ENCODE assay signal across 7 cellular contexts in the genomic region with DNA sequence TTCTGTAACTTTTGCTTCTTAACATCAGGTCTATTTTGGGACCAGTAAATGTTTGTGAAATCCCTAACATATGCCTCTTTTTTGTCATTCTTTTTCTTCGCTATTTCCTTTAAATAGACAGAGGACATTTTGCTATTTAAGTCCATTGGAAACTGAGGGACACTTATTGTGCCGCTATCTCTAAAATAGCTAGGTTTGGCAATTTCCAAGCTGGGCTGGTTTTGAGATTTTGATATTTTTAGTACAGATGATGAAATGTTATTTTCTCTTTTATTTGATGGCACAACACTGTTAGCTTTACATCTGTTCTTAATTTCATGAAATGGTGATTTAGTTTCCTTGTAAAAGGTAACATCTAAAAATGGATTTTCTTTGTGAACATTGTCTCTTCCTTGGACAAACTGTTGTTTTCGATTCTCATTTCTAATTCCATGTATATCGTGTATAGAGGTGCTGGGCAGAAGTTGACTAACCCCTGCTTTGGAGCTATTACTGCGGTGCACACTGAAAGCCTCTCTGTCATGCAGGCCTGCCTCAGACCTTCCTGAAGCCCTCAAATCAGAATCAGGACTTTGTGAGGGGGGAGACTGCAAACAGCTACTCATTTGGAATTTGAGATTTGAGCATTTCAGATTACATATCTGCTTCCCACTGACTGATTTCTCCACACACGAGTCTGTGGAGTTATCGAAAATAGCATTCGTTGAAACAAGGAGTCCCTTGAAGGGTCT. TPM values are rescaled to one million over a fixed set of nuclear protein-coding genes. Genes with fewer than 3 reads are reported as not detected.
DNase-seq lines count a peak whose midpoint lies in the region; ATAC-seq and TF ChIP-seq lines count a peak whose summit lies in the region.

No MANE protein-coding gene starts in this region.

- H3K9ac ChIP-seq in endocrine pancreas (ENCODE audit: control insufficient read depth, insufficient read depth, low read length): peak overlapping the region; percentile 35

- peaks cover 49% of the 10 kb centered on the region for H3K27me3 Mint-ChIP-seq in osteocyte (ENCODE audit: unreplicated experiment)

- no peak overlapping the region for H3K4me3 ChIP-seq in endocrine pancreas (ENCODE audit: control insufficient read depth, insufficient read depth, low read length)

- no peaks in the 10 kb centered on the region for H3K27me3 ChIP-seq in endocrine pancreas (ENCODE audit: control insufficient read depth, insufficient read depth, low read length)

- no peaks in the 10 kb centered on the region for H3K36me3 Mint-ChIP-seq in osteocyte (ENCODE audit: unreplicated experiment)

- no peak for DNase-seq in osteocyte (ENCODE audit: extremely low spot score, unreplicated experiment)
- no peak for DNase-seq in activated naive CD4-positive, alpha-beta T cell treated with anti-CD3 and anti-CD28 coated beads, Interleukin-2, amount 50 U/mL, for 16 hours
- no peak for DNase-seq in AG20443 (ENCODE audit: low spot score)
- DNase-seq in NCI-H1105 (lab: John Stamatoyannopoulos, UW): no peak

- H3K36me3 ChIP-seq in endocrine pancreas (ENCODE audit: control insufficient read depth, insufficient read depth, low read length): no peaks in the 10 kb centered on the region

- H3K9me3 ChIP-seq in endocrine pancreas (ENCODE audit: control insufficient read depth, low read length): no peaks in the 10 kb centered on the region

- peaks cover 8% of the 10 kb centered on the region for H3K4me1 Mint-ChIP-seq in osteocyte (ENCODE audit: unreplicated experiment)

- peak; percentile 17 for ATAC-seq in GM21390 (IDR thresholded peaks at IDR 0.05; ENCODE audit: unreplicated experiment)
- ATAC-seq in HG03457 (IDR thresholded peaks at IDR 0.05; ENCODE audit: unreplicated experiment): peak; percentile 8

- H3K4me3 Mint-ChIP-seq in osteocyte (ENCODE audit: unreplicated experiment): peak overlapping the region; percentile 46

- H3K27ac Mint-ChIP-seq in osteocyte (ENCODE audit: unreplicated experiment): no peak overlapping the region

- TF ChIP-seq CTCF in osteocyte (IDR thresholded peaks at IDR 0.05): no peak

- H3K4me1 ChIP-seq in endocrine pancreas (ENCODE audit: control insufficient read depth, insufficient read depth, low read length): no peaks in the 10 kb centered on the region

- H3K9me3 Mint-ChIP-seq in osteocyte (ENCODE audit: unreplicated experiment): no peaks in the 10 kb centered on the region

RNA-seq across cellular contexts. Expression of gene RAD51AP2, which starts 0.6 kb away (rescaled TPM):
- not detected in 2 replicates for total RNA-seq in osteocyte

RNA-seq across cellular contexts. Expression of gene VSNL1, which starts 22.9 kb away (rescaled TPM):
- not detected in 2 replicates for total RNA-seq in osteocyte
